In genomic region chr14:70027785-70028428, GRCh38 we compare ENCODE assay signal across 8 cellular contexts.
DNase-seq lines count a peak whose midpoint lies in the region; ATAC-seq and TF ChIP-seq lines count a peak whose summit lies in the region.

No MANE protein-coding gene starts in this region.

- H3K36me3 ChIP-seq in WERI-Rb-1 (no peaks in the 10 kb centered on the region), mammary epithelial cell (ENCODE audit: insufficient read depth, low read length) (no peaks in the 10 kb centered on the region)

- no peaks in the 10 kb centered on the region for H3K27me3 ChIP-seq in WERI-Rb-1 (ENCODE audit: insufficient read depth, low read depth, severe bottlenecking)
- H3K27me3 ChIP-seq in mammary epithelial cell (ENCODE audit: insufficient read depth, low read length) = no peaks in the 10 kb centered on the region

- H3K27ac ChIP-seq in WERI-Rb-1 (no peak overlapping the region), mammary epithelial cell (ENCODE audit: insufficient read depth, low read depth, low read length) (no peak overlapping the region)

- H3K9ac ChIP-seq in mammary epithelial cell (ENCODE audit: insufficient read depth, low read length) = no peak overlapping the region

- 41% methylated on average over 10 of the region's 17 CpGs for WGBS in mammary epithelial cell (ENCODE audit: low coverage, missing lambda C conversion rate)

- CTCF ChIA-PET in mammary epithelial cell (lab: Charles Lee; ENCODE audit: low non-redundant PET) = interaction anchor here (0.5 to 1.1 kb wide), 5 partner anchors 37 to 682 kb away, joined by 3 to 9 read pairs (median 3); partner anchors contain the start of gene SMOC1

- intact Hi-C loops in mammary epithelial cell (cut with micrococcal nuclease) = loop anchor here (1.0 kb wide), 3 partner anchors 151 to 297 kb away; no protein-coding TSS in a partner anchor

- no peak overlapping the region for H3K4me3 ChIP-seq in WERI-Rb-1 (ENCODE audit: low read depth, low read length)
- H3K4me3 ChIP-seq in mammary epithelial cell (replicated peaks in 1 of 3; ENCODE audit: insufficient read depth in 1 of 3, low read depth in 2 of 3, low read length in 3 of 3) = no peak overlapping the region

- H3K4me1 ChIP-seq in mammary epithelial cell (ENCODE audit: insufficient read depth, low read length) = peaks cover 17% of the 10 kb centered on the region

- no peak overlapping the region for H2AFZ ChIP-seq in mammary epithelial cell (ENCODE audit: low read depth, low read length)

- peak; percentile 90 for TF ChIP-seq CTCF in WERI-Rb-1 (IDR thresholded peaks at IDR 0.05; ENCODE audit: low read depth, low read length)
- peak; percentile 88 to 97 for TF ChIP-seq CTCF in mammary epithelial cell (conservative IDR thresholded peaks at IDR 0.05 in 1 of 2, IDR thresholded peaks at IDR 0.05 in 1 of 2; ENCODE audit: extremely low read depth in 1 of 2, insufficient read depth in 1 of 2, low read depth in 1 of 2, low read length in 2 of 2)

- DNase-seq in NCI-H187 (lab: John Stamatoyannopoulos, UW) (peak; percentile 40 to 56), NCI-H187 treated with DMSO at 0.1 percent for 48 hours (lab: John Stamatoyannopoulos, UW) (no peak), MV-4-11 (lab: John Stamatoyannopoulos, UW) (peak; percentile 40), WERI-Rb-1 (peak; percentile 83), mammary epithelial cell (no peak), kidney tubule cell (ENCODE audit: low spot score) (peak; percentile 55)
- peak; percentile 65 for DNase-seq in stimulated activated CD4-positive, alpha-beta T cell treated with anti-CD3 and anti-CD28 coated beads, Interleukin-4, amount 100 ng/mL, for 24 hours

- no peak for ATAC-seq in HG03378 (IDR thresholded peaks at IDR 0.05; ENCODE audit: unreplicated experiment)

- in situ Hi-C loops in mammary epithelial cell (cut with MboI; ENCODE audit: low sequenced_read_pairs in 2 of 2) = loop anchor here (5.0 kb wide), 1 partner anchor 211 kb away; no protein-coding TSS in a partner anchor

- no peaks in the 10 kb centered on the region for H4K20me1 ChIP-seq in mammary epithelial cell (ENCODE audit: insufficient read depth, low read length)

- H3K79me2 ChIP-seq in mammary epithelial cell (ENCODE audit: insufficient read depth, low read length) = no peaks in the 10 kb centered on the region

- BruUV-seq in mammary epithelial cell (replicated peaks; lab: Mats Ljungman, UMichigan) = no TSS peak

- H3K9me3 ChIP-seq in WERI-Rb-1 (ENCODE audit: severe bottlenecking) = no peaks in the 10 kb centered on the region
- no peaks in the 10 kb centered on the region for H3K9me3 ChIP-seq in mammary epithelial cell (replicated peaks; ENCODE audit: insufficient read depth, low read length)

- H3K4me2 ChIP-seq in mammary epithelial cell (ENCODE audit: insufficient read depth, low read depth, low read length) = no peak overlapping the region

- dilution Hi-C loops in mammary epithelial cell (cut with HindIII; ENCODE audit: low sequenced_read_pairs) = loop anchor here (5.0 to 25.0 kb wide), 2 partner anchors 36 to 441 kb away; no protein-coding TSS in a partner anchor

Comparison
In these comparisons a context has a peak if more than half of its experiments do, and no peak if none do; other contexts are left out.
1. DNase-seq: peak in NCI-H187 (2 of 2), MV-4-11 (single experiment), WERI-Rb-1 (single experiment), kidney tubule cell (single experiment) and stimulated activated CD4-positive, alpha-beta T cell treated with anti-CD3 and anti-CD28 coated beads, Interleukin-4, amount 100 ng/mL, for 24 hours (single experiment); none in NCI-H187 treated with DMSO at 0.1 percent for 48 hours (single experiment) and mammary epithelial cell (single experiment).